8 cellular contexts compared by ENCODE assay signal in the genomic region with DNA sequence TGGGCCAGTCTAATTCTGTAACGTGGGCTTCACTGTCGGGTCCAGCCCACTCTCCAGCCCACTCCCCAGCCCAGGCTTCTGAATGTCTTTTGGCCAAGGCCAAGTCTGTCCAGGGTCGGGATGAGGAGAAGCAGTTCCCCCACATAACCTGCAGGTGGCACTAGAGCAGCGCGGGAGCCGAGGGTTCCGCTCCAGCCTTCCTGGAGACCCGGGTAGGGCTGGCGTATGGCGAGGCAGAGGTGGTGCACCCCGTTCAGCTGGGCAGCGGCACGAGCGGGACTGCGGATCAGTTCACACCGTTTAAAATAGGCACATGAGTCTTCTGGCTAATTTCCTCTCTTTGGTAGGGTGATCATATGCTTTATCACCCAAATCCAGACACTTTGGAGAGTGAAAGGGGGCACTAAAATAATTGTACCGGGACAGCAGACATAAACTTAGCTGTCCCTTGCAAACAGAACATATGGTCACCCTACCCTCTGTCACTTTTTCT.
A peak's percentile ranks its signal among the peaks of the same experiment; 100 is the strongest.
DNase-seq lines count a peak whose midpoint lies in the region; ATAC-seq and TF ChIP-seq lines count a peak whose summit lies in the region.

No MANE protein-coding gene starts in this region.

- H3K4me2 ChIP-seq in mesenchymal stem cell (ENCODE audit: low read length, poor library complexity, severe bottlenecking), result no peak overlapping the region

- no peak overlapping the region for H2BK12ac ChIP-seq in mesenchymal stem cell (ENCODE audit: low read length in 2 of 2)

- H3K27me3 ChIP-seq in dorsolateral prefrontal cortex (no peaks in the 10 kb centered on the region), mesenchymal stem cell (ENCODE audit: control insufficient read depth in 1 of 2, insufficient read depth in 1 of 2, low read length in 2 of 2) (peaks cover 0 to 5% of the 10 kb centered on the region in 2 experiments)

- no peak overlapping the region for H2AK5ac ChIP-seq in mesenchymal stem cell (ENCODE audit: low read length, severe bottlenecking)

- peaks cover 2% of the 10 kb centered on the region for H3K4me1 ChIP-seq in mesenchymal stem cell (ENCODE audit: control insufficient read depth, insufficient read depth, low read depth, low read length)

- 12% methylated on average over 16 of the region's 17 CpGs for WGBS in mesenchymal stem cell

- H4K8ac ChIP-seq in mesenchymal stem cell (ENCODE audit: low read length), result no peak overlapping the region

- H3K9me3 ChIP-seq in mesenchymal stem cell (ENCODE audit: control insufficient read depth, low read length), result no peaks in the 10 kb centered on the region

- no peak overlapping the region for H3K18ac ChIP-seq in mesenchymal stem cell (ENCODE audit: low read depth in 1 of 2, low read length in 2 of 2)

- peak; percentile 80 for DNase-seq in 8988T
- DNase-seq in NCI-H2227 treated with DMSO at 0.1 percent for 48 hours (lab: John Stamatoyannopoulos, UW), result peak; percentile 16
- DNase-seq in activated CD4-positive, alpha-beta T cell treated with anti-CD3 and anti-CD28 coated beads, Interleukin-2, amount 10 ng/mL, durations not matched to agents 7 days and 5 days, result peak; percentile 58
- peak; percentile 25 to 86 (median 69) for DNase-seq in dorsolateral prefrontal cortex
- DNase-seq in mesenchymal stem cell, result peak; percentile 12
- DNase-seq in stimulated activated CD8-positive, alpha-beta memory T cell treated with anti-CD3 and anti-CD28 coated beads, Interleukin-2, amount 100 ng/mL, for 48 hours (ENCODE audit: low read depth in 2 of 2), result peak; percentile 27 to 43

- intact Hi-C loops in dorsolateral prefrontal cortex (cut with DNase I), result loop anchor here in 1 of 2 donors (2.0 kb wide), 1 partner anchor 535 kb away; the partner anchor contains the start of gene DRD1

- no peak overlapping the region for H2AFZ ChIP-seq in mesenchymal stem cell (ENCODE audit: low read depth, low read length)

- H3K79me1 ChIP-seq in mesenchymal stem cell (replicated peaks; ENCODE audit: low read length, poor library complexity, severe bottlenecking), result no peaks in the 10 kb centered on the region

- no peaks in the 10 kb centered on the region for H3K36me3 Mint-ChIP-seq in activated CD4-positive, alpha-beta T cell treated with anti-CD3 and anti-CD28 coated beads, Interleukin-2, amount 10 ng/mL, durations not matched to agents 7 days and 5 days (ENCODE audit: low read depth)

- peak overlapping the region; percentile 76 for H3K9ac ChIP-seq in mesenchymal stem cell (ENCODE audit: low read length)

- POLR2A ChIA-PET in activated CD4-positive, alpha-beta T cell treated with anti-CD3 and anti-CD28 coated beads, Interleukin-2, amount 10 ng/mL, durations not matched to agents 7 days and 5 days (lab: Charles Lee), result no interaction called here

- H3K14ac ChIP-seq in mesenchymal stem cell (ENCODE audit: low read length in 2 of 2), result no peak overlapping the region

- no peak overlapping the region for H3K4me3 Mint-ChIP-seq in activated CD4-positive, alpha-beta T cell treated with anti-CD3 and anti-CD28 coated beads, Interleukin-2, amount 10 ng/mL, durations not matched to agents 7 days and 5 days

- no peaks in the 10 kb centered on the region for H3K36me3 ChIP-seq in mesenchymal stem cell (ENCODE audit: control insufficient read depth in 1 of 2, insufficient read depth in 2 of 2, low read depth in 1 of 2, low read length in 2 of 2)

- H3K4ac ChIP-seq in mesenchymal stem cell (ENCODE audit: low read depth in 1 of 2, low read length in 2 of 2), result no peak overlapping the region

- no peak overlapping the region for H3K23ac ChIP-seq in mesenchymal stem cell (ENCODE audit: low read length in 2 of 2)

- no peak overlapping the region for H2BK120ac ChIP-seq in mesenchymal stem cell (ENCODE audit: low read depth, low read length)

- H2BK15ac ChIP-seq in mesenchymal stem cell (ENCODE audit: low read depth, poor library complexity, severe bottlenecking), result no peak overlapping the region

- CTCF ChIA-PET in activated CD4-positive, alpha-beta T cell treated with anti-CD3 and anti-CD28 coated beads, Interleukin-2, amount 10 ng/mL, durations not matched to agents 7 days and 5 days (lab: Charles Lee), result interaction anchor here (1.0 to 1.3 kb wide), 2 partner anchors 12 to 44 kb away, joined by 3 to 7 read pairs; no protein-coding TSS in a partner anchor

- peaks cover 30% of the 10 kb centered on the region for H3K27me3 Mint-ChIP-seq in activated CD4-positive, alpha-beta T cell treated with anti-CD3 and anti-CD28 coated beads, Interleukin-2, amount 10 ng/mL, durations not matched to agents 7 days and 5 days

- H3K4me3 ChIP-seq in dorsolateral prefrontal cortex, result peak overlapping the region in 54 of 59 donors; percentile 0 to 62 (median 38)
- H3K4me3 ChIP-seq in mesenchymal stem cell (ENCODE audit: insufficient read depth in 1 of 2, low read depth in 1 of 2, low read length in 2 of 2), result peak overlapping the region in 1 of 2 experiments; percentile 72

- H4K91ac ChIP-seq in mesenchymal stem cell (ENCODE audit: low read length), result no peak overlapping the region

- peak; percentile 97 for TF ChIP-seq CTCF in GM12874 (IDR thresholded peaks at IDR 0.05; ENCODE audit: insufficient read depth, low read depth, low read length)
- peak; percentile 82 to 98 (median 94) for TF ChIP-seq CTCF in dorsolateral prefrontal cortex (IDR thresholded peaks at IDR 0.05 in 54 of 56, conservative IDR thresholded peaks at IDR 0.05 in 2 of 56; ENCODE audit: low read depth in 1 of 56, partially characterized antibody in 56 of 56)

- ATAC-seq in HG02970 (IDR thresholded peaks at IDR 0.05; ENCODE audit: low FRiP score, unreplicated experiment), result peak; percentile 83

- H3K27ac ChIP-seq in dorsolateral prefrontal cortex (peak overlapping the region in 1 of 59 donors; percentile 11), mesenchymal stem cell (ENCODE audit: low read length, poor library complexity, severe bottlenecking) (no peak overlapping the region)

- H2BK5ac ChIP-seq in mesenchymal stem cell (ENCODE audit: low read depth, low read length, poor library complexity, severe bottlenecking), result no peak overlapping the region

- H3K9me3 Mint-ChIP-seq in activated CD4-positive, alpha-beta T cell treated with anti-CD3 and anti-CD28 coated beads, Interleukin-2, amount 10 ng/mL, durations not matched to agents 7 days and 5 days, result no peaks in the 10 kb centered on the region

- H3K4me1 Mint-ChIP-seq in activated CD4-positive, alpha-beta T cell treated with anti-CD3 and anti-CD28 coated beads, Interleukin-2, amount 10 ng/mL, durations not matched to agents 7 days and 5 days, result no peaks in the 10 kb centered on the region

- H3K27ac Mint-ChIP-seq in activated CD4-positive, alpha-beta T cell treated with anti-CD3 and anti-CD28 coated beads, Interleukin-2, amount 10 ng/mL, durations not matched to agents 7 days and 5 days, result no peak overlapping the region

Comparison
In these comparisons a context has a peak if more than half of its experiments do, and no peak if none do; other contexts are left out.
1. DNase-seq: peak in every context shown above with its lines; median percentile 80 in 8988T; 69 in dorsolateral prefrontal cortex; 58 in activated CD4-positive, alpha-beta T cell treated with anti-CD3 and anti-CD28 coated beads, Interleukin-2, amount 10 ng/mL, durations not matched to agents 7 days and 5 days; 35 in stimulated activated CD8-positive, alpha-beta memory T cell treated with anti-CD3 and anti-CD28 coated beads, Interleukin-2, amount 100 ng/mL, for 48 hours; 16 in NCI-H2227 treated with DMSO at 0.1 percent for 48 hours; 12 in mesenchymal stem cell.